In the genomic region with DNA sequence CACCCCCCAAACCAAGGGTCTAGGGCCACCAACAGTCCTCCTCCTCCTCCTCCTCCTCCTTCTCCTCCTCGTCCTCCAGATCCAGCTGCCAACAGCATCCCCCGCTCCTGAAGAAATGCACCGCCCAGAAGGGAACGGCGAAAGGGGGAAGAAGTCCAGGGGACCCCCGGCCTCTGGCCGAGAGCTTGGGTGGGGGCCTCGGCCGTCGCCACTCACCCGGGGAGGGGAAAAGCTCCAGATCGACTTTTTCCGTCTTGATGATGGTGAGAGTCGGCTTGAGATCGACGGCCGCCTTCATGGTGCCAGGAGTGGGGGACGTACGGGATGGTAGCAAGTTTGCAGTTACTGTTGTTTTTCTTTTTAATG, we compare ENCODE assay signal across 8 cellular contexts.
DNase-seq lines count a peak whose midpoint lies in the region; ATAC-seq, FAIRE-seq and TF ChIP-seq lines count a peak whose summit lies in the region.

No MANE protein-coding gene starts in this region.

- intact Hi-C loops in naive thymus-derived CD4-positive, alpha-beta T cell (cut with micrococcal nuclease), result loop anchor here (1.0 to 10.0 kb wide), 16 partner anchors 7 to 326 kb away; a partner anchor contains a TSS

- peaks cover 0 to 3% (median 0%) of the 10 kb centered on the region in 5 donors for H3K27me3 Mint-ChIP-seq in naive thymus-derived CD4-positive, alpha-beta T cell

- no peak for ATAC-seq in naive thymus-derived CD4-positive, alpha-beta T cell
- ATAC-seq in GM18868 (IDR thresholded peaks at IDR 0.05; ENCODE audit: unreplicated experiment) (no peak), HG02623 (IDR thresholded peaks at IDR 0.05; ENCODE audit: unreplicated experiment) (no peak)

- peak overlapping the region; percentile 92 to 99 (median 97) for H3K27ac Mint-ChIP-seq in naive thymus-derived CD4-positive, alpha-beta T cell

- peak overlapping the region; percentile 97 for H3K27ac ChIP-seq in naive thymus-derived CD4-positive, alpha-beta T cell (ENCODE audit: low read depth, low read length)

- no peak for DNase-seq in GM12891 (ENCODE audit: insufficient read length, low spot score)
- DNase-seq in naive thymus-derived CD4-positive, alpha-beta T cell, result peak in 2 of 9 donors; percentile 37 to 44
- no peak for DNase-seq in NCI-H1436 treated with DMSO at 0.1 percent for 48 hours (lab: John Stamatoyannopoulos, UW)
- DNase-seq in activated CD4-positive, CD25-positive, alpha-beta regulatory T cell (lab: John Stamatoyannopoulos, UW), result no peak

- POLR2A ChIA-PET in naive thymus-derived CD4-positive, alpha-beta T cell (lab: Charles Lee), result interaction anchor here (0.6 to 30.8 kb wide), 16 partner anchors 17 to 229 kb away, joined by 3 to 691 read pairs (median 73); no protein-coding TSS in a partner anchor

- no peaks in the 10 kb centered on the region for H3K27me3 ChIP-seq in endocrine pancreas (ENCODE audit: control insufficient read depth, insufficient read depth, low read length)
- H3K27me3 ChIP-seq in naive thymus-derived CD4-positive, alpha-beta T cell (ENCODE audit: control insufficient read depth in 2 of 2, insufficient read depth in 2 of 2, low read length in 2 of 2), result no peaks in the 10 kb centered on the region

- H3K4me1 ChIP-seq in endocrine pancreas (ENCODE audit: control insufficient read depth, insufficient read depth, low read length), result peaks cover 6% of the 10 kb centered on the region
- peaks cover 30 to 37% of the 10 kb centered on the region in 2 donors for H3K4me1 ChIP-seq in naive thymus-derived CD4-positive, alpha-beta T cell (ENCODE audit: control insufficient read depth in 2 of 2, insufficient read depth in 2 of 2, low read length in 2 of 2)

- peaks cover 31 to 52% (median 39%) of the 10 kb centered on the region in 7 donors for H3K4me1 Mint-ChIP-seq in naive thymus-derived CD4-positive, alpha-beta T cell

- H3K9me3 Mint-ChIP-seq in naive thymus-derived CD4-positive, alpha-beta T cell, result peaks cover 0 to 4% (median 0%) of the 10 kb centered on the region in 11 donors

- no peaks in the 10 kb centered on the region for H3K9me3 ChIP-seq in endocrine pancreas (ENCODE audit: control insufficient read depth, low read length)
- no peaks in the 10 kb centered on the region for H3K9me3 ChIP-seq in naive thymus-derived CD4-positive, alpha-beta T cell (ENCODE audit: control insufficient read depth in 2 of 3, low read length in 3 of 3)

- peak; percentile 13 for FAIRE-seq in GM12891 (lab: Jason Lieb, UNC)

- no peaks in the 10 kb centered on the region for H3K36me3 ChIP-seq in endocrine pancreas (ENCODE audit: control insufficient read depth, insufficient read depth, low read length)
- H3K36me3 ChIP-seq in naive thymus-derived CD4-positive, alpha-beta T cell (ENCODE audit: control insufficient read depth in 2 of 3, insufficient read depth in 3 of 3, low read length in 3 of 3), result peaks cover 18 to 52% (median 28%) of the 10 kb centered on the region in 3 experiments

- H3K4me3 ChIP-seq in endocrine pancreas (ENCODE audit: control insufficient read depth, insufficient read depth, low read length), result peak overlapping the region; percentile 97
- peak overlapping the region; percentile 96 for H3K4me3 ChIP-seq in naive thymus-derived CD4-positive, alpha-beta T cell (ENCODE audit: low read length)

- H3K4me3 Mint-ChIP-seq in naive thymus-derived CD4-positive, alpha-beta T cell, result peak overlapping the region; percentile 94 to 100 (median 98)

- H3K36me3 Mint-ChIP-seq in naive thymus-derived CD4-positive, alpha-beta T cell, result peaks cover 32 to 51% (median 46%) of the 10 kb centered on the region in 5 donors

- CTCF ChIA-PET in naive thymus-derived CD4-positive, alpha-beta T cell (lab: Charles Lee), result interaction anchor here (0.5 to 8.2 kb wide), 7 partner anchors 10 to 218 kb away, joined by 3 to 86 read pairs (median 3); no protein-coding TSS in a partner anchor

- peak; percentile 53; the same call in 1 of the 2 replicates for TF ChIP-seq POLR2A in GM12891 (IDR thresholded peaks at IDR 0.05; ENCODE audit: low read depth, low read length)

- H3K9ac ChIP-seq in endocrine pancreas (ENCODE audit: control insufficient read depth, insufficient read depth, low read length), result peak overlapping the region; percentile 91

TF ChIP-seq in GM12891, 5 proteins besides CTCF, POLR2A, EP300 and RAD21:
- TF ChIP-seq TAF1 (IDR thresholded peaks at IDR 0.05; ENCODE audit: low read depth, low read length) (no peak), PAX5 (IDR thresholded peaks at IDR 0.05; ENCODE audit: insufficient read depth, low read length, severe bottlenecking) (no peak), POLR2AphosphoS5 (IDR thresholded peaks at IDR 0.05; ENCODE audit: low read depth, low read length) (0 out of 2 replicates have a peak, but pooled peaks have one; percentile 17), POU2F2 (IDR thresholded peaks at IDR 0.05; ENCODE audit: low read depth, low read length) (no peak; the same call in 1 of the 2 replicates), SPI1 (IDR thresholded peaks at IDR 0.05; ENCODE audit: low read depth, low read length) (no peak)

TF ChIP-seq in PFSK-1, 5 proteins besides CTCF, POLR2A, EP300 and RAD21:
- TF ChIP-seq POLR2AphosphoS5 (IDR thresholded peaks at IDR 0.05; ENCODE audit: low read depth, low read length) (peak; percentile 74), SIN3A (IDR thresholded peaks at IDR 0.05; ENCODE audit: borderline replicate concordance, insufficient read depth, low read length) (no peak), TAF1 (IDR thresholded peaks at IDR 0.05; ENCODE audit: borderline replicate concordance, insufficient read depth, low read length) (no peak)
- TF ChIP-seq, protein P1, sequence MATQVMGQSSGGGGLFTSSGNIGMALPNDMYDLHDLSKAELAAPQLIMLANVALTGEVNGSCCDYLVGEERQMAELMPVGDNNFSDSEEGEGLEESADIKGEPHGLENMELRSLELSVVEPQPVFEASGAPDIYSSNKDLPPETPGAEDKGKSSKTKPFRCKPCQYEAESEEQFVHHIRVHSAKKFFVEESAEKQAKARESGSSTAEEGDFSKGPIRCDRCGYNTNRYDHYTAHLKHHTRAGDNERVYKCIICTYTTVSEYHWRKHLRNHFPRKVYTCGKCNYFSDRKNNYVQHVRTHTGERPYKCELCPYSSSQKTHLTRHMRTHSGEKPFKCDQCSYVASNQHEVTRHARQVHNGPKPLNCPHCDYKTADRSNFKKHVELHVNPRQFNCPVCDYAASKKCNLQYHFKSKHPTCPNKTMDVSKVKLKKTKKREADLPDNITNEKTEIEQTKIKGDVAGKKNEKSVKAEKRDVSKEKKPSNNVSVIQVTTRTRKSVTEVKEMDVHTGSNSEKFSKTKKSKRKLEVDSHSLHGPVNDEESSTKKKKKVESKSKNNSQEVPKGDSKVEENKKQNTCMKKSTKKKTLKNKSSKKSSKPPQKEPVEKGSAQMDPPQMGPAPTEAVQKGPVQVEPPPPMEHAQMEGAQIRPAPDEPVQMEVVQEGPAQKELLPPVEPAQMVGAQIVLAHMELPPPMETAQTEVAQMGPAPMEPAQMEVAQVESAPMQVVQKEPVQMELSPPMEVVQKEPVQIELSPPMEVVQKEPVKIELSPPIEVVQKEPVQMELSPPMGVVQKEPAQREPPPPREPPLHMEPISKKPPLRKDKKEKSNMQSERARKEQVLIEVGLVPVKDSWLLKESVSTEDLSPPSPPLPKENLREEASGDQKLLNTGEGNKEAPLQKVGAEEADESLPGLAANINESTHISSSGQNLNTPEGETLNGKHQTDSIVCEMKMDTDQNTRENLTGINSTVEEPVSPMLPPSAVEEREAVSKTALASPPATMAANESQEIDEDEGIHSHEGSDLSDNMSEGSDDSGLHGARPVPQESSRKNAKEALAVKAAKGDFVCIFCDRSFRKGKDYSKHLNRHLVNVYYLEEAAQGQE (IDR thresholded peaks at IDR 0.05; ENCODE audit: insufficient read depth in 1 of 2, low read depth in 2 of 2, low read length in 2 of 2), result 0 out of 4 replicates have a peak, but pooled peaks of 1 of the 2 experiments have one; percentile 5
